In genomic region chr15:60478633-60479360, GRCh38 we compare ENCODE assay signal across 8 cellular contexts. TPM values are rescaled to one million over a fixed set of nuclear protein-coding genes. Genes with fewer than 3 reads are reported as not detected.
DNase-seq lines count a peak whose midpoint lies in the region; ATAC-seq and TF ChIP-seq lines count a peak whose summit lies in the region.

Gene ICE2, minus strand, starts transcription at chr15:60479142. Its CDS starts 1,165 bp downstream, at chr15:60477977.

- peaks cover 24 to 45% of the 10 kb centered on the region in 2 donors for H3K4me1 Mint-ChIP-seq in effector memory CD8-positive, alpha-beta T cell (ENCODE audit: low read depth in 2 of 2)

- ATAC-seq in effector memory CD8-positive, alpha-beta T cell (replicated peaks) = peak; percentile 91

- peak; percentile 1 for TF ChIP-seq CTCF in GM20000 (IDR thresholded peaks at IDR 0.05; ENCODE audit: extremely low read depth, missing control alignments)

- no peaks in the 10 kb centered on the region for H3K27me3 Mint-ChIP-seq in effector memory CD8-positive, alpha-beta T cell

- peaks cover 25% of the 10 kb centered on the region for H3K36me3 Mint-ChIP-seq in effector memory CD8-positive, alpha-beta T cell (ENCODE audit: insufficient read depth)

- peak within 1 kb of the TSS; percentile 96 to 99 for H3K27ac Mint-ChIP-seq in effector memory CD8-positive, alpha-beta T cell

- DNase-seq in COLO668 (lab: John Stamatoyannopoulos, UW; ENCODE audit: unreplicated experiment) (peak; percentile 96), GM20000 (ENCODE audit: low spot score) (peak; percentile 87), HT-29 (ENCODE audit: low spot score) (peak; percentile 98), NOMO-1 (lab: John Stamatoyannopoulos, UW; ENCODE audit: unreplicated experiment in 2 of 2) (peak; percentile 91 to 97), medulla oblongata (ENCODE audit: extremely low spot score) (peak; percentile 96)
- peak; percentile 92 to 93 for DNase-seq in activated CD8-positive, alpha-beta memory T cell treated with anti-CD3 and anti-CD28 coated beads for 4 hours (ENCODE audit: low read depth in 2 of 2)
- DNase-seq in effector memory CD8-positive, alpha-beta T cell = peak; percentile 94 to 96 (median 96)
- peak; percentile 91 for DNase-seq in stimulated activated CD8-positive, alpha-beta memory T cell treated with anti-CD3 and anti-CD28 coated beads, Interleukin-12 subunit alpha, Interleukin-12 subunit beta, amount 100 ng/mL, for 1 hour (ENCODE audit: low read depth)

- peak within 1 kb of the TSS; percentile 89 to 92 for H3K4me3 Mint-ChIP-seq in effector memory CD8-positive, alpha-beta T cell

- H3K9me3 Mint-ChIP-seq in effector memory CD8-positive, alpha-beta T cell = no peaks in the 10 kb centered on the region

RNA-seq across cellular contexts. Expression of gene ICE2, which starts in this region (rescaled TPM):
- total RNA-seq in HT-29 (2014; rRNA removed; shearing (Covaris generic)) = 12.3 and 30.7 TPM in 2 replicates

Comparison
In these comparisons a context has a peak if more than half of its experiments do, and no peak if none do; other contexts are left out.
1. Peak in every context shown above with its lines: DNase-seq and ATAC-seq.